In the genomic region with DNA sequence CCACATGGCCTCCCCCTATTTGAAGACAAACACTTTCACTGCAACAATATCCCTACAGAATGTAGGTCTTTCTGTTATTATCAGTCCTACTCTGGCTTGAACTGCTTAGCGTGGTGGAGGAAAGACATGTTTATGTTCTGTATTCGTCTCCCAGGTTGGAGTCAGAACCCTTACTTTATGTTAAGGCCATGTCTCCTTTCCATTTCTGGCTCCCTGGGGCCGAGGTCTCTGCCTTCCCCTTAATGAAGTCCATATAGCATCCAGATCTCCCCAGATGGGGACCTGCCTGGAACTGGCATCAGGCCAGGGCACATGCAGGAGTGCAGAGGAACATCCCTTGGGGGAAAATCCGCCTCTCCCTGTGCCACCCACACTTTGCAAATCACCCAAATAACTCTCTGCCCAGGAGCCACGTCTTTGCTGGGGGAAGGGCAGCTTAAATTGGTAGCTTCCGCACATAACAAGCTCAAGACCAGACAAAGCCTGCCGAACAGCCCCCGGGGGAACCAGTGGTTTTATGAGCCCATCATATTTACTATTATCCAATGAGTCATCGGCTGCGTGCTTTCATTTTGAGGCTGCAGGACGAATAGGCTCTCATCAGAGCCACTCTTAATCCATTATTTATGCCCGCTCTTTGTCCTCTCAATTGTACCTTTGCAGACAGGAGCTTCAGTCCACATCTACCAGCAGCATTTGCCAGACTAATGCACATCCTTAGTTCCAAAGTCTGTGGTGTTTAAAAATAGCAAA, we compare ENCODE assay signal across 7 cellular contexts.
A peak's percentile ranks its signal among the peaks of the same experiment; 100 is the strongest.
DNase-seq lines count a peak whose midpoint lies in the region; ATAC-seq and TF ChIP-seq lines count a peak whose summit lies in the region.

No MANE protein-coding gene starts in this region.

- peaks cover 3% of the 10 kb centered on the region; the same call in 1 of the 2 replicates for H3K4me1 ChIP-seq in GM23338 (ENCODE audit: insufficient read depth)
- H3K4me1 ChIP-seq in adipocyte (ENCODE audit: control insufficient read depth, insufficient read depth, low read length): peaks cover 13% of the 10 kb centered on the region
- peaks cover 36 to 50% of the 10 kb centered on the region in 2 donors for H3K4me1 ChIP-seq in naive thymus-derived CD4-positive, alpha-beta T cell (ENCODE audit: control insufficient read depth in 2 of 2, insufficient read depth in 2 of 2, low read length in 2 of 2)

- H3K79me2 ChIP-seq in GM23338 (replicated peaks; ENCODE audit: insufficient read depth): no peaks in the 10 kb centered on the region

- no peak overlapping the region for H3K4me3 Mint-ChIP-seq in GM23338
- H3K4me3 Mint-ChIP-seq in naive thymus-derived CD4-positive, alpha-beta T cell: peak overlapping the region in 5 of 10 donors; percentile 3 to 82 (median 44)

- H3K36me3 ChIP-seq in GM23338 (ENCODE audit: insufficient read depth) (no peaks in the 10 kb centered on the region), adipocyte (ENCODE audit: control insufficient read depth, insufficient read depth, low read length, severe bottlenecking) (no peaks in the 10 kb centered on the region)
- H3K36me3 ChIP-seq in naive thymus-derived CD4-positive, alpha-beta T cell (ENCODE audit: control insufficient read depth in 2 of 3, insufficient read depth in 3 of 3, low read length in 3 of 3): no peaks in the 10 kb centered on the region

- H3K4me2 ChIP-seq in GM23338: no peak overlapping the region

- peaks cover 30% of the 10 kb centered on the region for H3K4me1 Mint-ChIP-seq in GM23338
- peaks cover 40 to 94% (median 81%) of the 10 kb centered on the region in 7 donors for H3K4me1 Mint-ChIP-seq in naive thymus-derived CD4-positive, alpha-beta T cell

- peaks cover 2% of the 10 kb centered on the region for H3K27me3 Mint-ChIP-seq in GM23338 (ENCODE audit: insufficient read depth, low read depth, poor library complexity)
- peaks cover 0 to 11% (median 0%) of the 10 kb centered on the region in 5 donors for H3K27me3 Mint-ChIP-seq in naive thymus-derived CD4-positive, alpha-beta T cell

- H3K27me3 ChIP-seq in GM23338 (ENCODE audit: insufficient read depth): no peaks in the 10 kb centered on the region
- H3K27me3 ChIP-seq in adipocyte (replicated peaks; ENCODE audit: control insufficient read depth, insufficient read depth, low read length): peaks cover 84% of the 10 kb centered on the region
- no peaks in the 10 kb centered on the region for H3K27me3 ChIP-seq in naive thymus-derived CD4-positive, alpha-beta T cell (ENCODE audit: control insufficient read depth in 2 of 2, insufficient read depth in 2 of 2, low read length in 2 of 2)

- no peak overlapping the region for H3K9ac ChIP-seq in adipocyte (ENCODE audit: low read length)

- H3K9me3 ChIP-seq in adipocyte (ENCODE audit: control insufficient read depth, low read length): no peaks in the 10 kb centered on the region
- H3K9me3 ChIP-seq in naive thymus-derived CD4-positive, alpha-beta T cell (ENCODE audit: control insufficient read depth in 2 of 3, low read length in 3 of 3): no peaks in the 10 kb centered on the region

- no peaks in the 10 kb centered on the region for H3F3A ChIP-seq in GM23338 (replicated peaks; ENCODE audit: low read depth)

- intact Hi-C loops in naive thymus-derived CD4-positive, alpha-beta T cell (cut with micrococcal nuclease): loop anchor here in 1 of 2 donors (5.0 kb wide), 1 partner anchor 1059 kb away; no protein-coding TSS in a partner anchor

- no peaks in the 10 kb centered on the region for H4K20me1 ChIP-seq in GM23338 (replicated peaks; ENCODE audit: insufficient read depth)

- H2AFZ ChIP-seq in GM23338: peak overlapping the region; percentile 83; the same call in 1 of the 2 replicates

- no peaks in the 10 kb centered on the region; the same call in 2 of the 3 replicates for H3K9me3 Mint-ChIP-seq in GM23338
- H3K9me3 Mint-ChIP-seq in naive thymus-derived CD4-positive, alpha-beta T cell: peaks cover 0 to 4% (median 0%) of the 10 kb centered on the region in 11 donors

- no peaks in the 10 kb centered on the region for H3K9me2 ChIP-seq in GM23338 (ENCODE audit: insufficient read depth)

- CTCF ChIA-PET in naive thymus-derived CD4-positive, alpha-beta T cell (lab: Charles Lee): interaction anchor here (0.9 to 1.4 kb wide), 4 partner anchors 9 to 43 kb away, joined by 3 to 4 read pairs (median 3); no protein-coding TSS in a partner anchor

- H3K4me3 ChIP-seq in GM23338 (no peak overlapping the region), adipocyte (ENCODE audit: low read length) (peak overlapping the region; percentile 74)
- H3K4me3 ChIP-seq in naive thymus-derived CD4-positive, alpha-beta T cell (ENCODE audit: low read length): no peak overlapping the region

- H3K36me3 Mint-ChIP-seq in GM23338 (ENCODE audit: low read depth): no peaks in the 10 kb centered on the region
- H3K36me3 Mint-ChIP-seq in naive thymus-derived CD4-positive, alpha-beta T cell: peaks cover 8 to 23% (median 10%) of the 10 kb centered on the region in 5 donors

- no peak overlapping the region for H3K27ac ChIP-seq in GM23338 (ENCODE audit: low read depth)
- no peak overlapping the region for H3K27ac ChIP-seq in naive thymus-derived CD4-positive, alpha-beta T cell (ENCODE audit: low read depth, low read length)
- no peak overlapping the region for H3K27ac ChIP-seq in caudate nucleus (ENCODE audit: low read depth, low read length)

- TF ChIP-seq CTCF in GM23338 (conservative IDR thresholded peaks at IDR 0.05; ENCODE audit: low read depth in 2 of 2): no peak

- POLR2A ChIA-PET in naive thymus-derived CD4-positive, alpha-beta T cell (lab: Charles Lee): interaction anchor here (0.9 to 3.4 kb wide), 6 partner anchors 13 to 622 kb away, joined by 3 to 17 read pairs (median 4); no protein-coding TSS in a partner anchor

- DNase-seq in GM23338 (ENCODE audit: low spot score) (no peak), NCI-H2081 treated with DMSO at 0.1 percent for 48 hours (lab: John Stamatoyannopoulos, UW) (peak; percentile 86), adipocyte (ENCODE audit: low read depth) (peak; percentile 79), caudate nucleus (lab: John Stamatoyannopoulos, UW) (no peak)
- no peak for DNase-seq in naive thymus-derived CD4-positive, alpha-beta T cell
- no peak for DNase-seq in activated effector memory CD4-positive, alpha-beta T cell treated with Interleukin-2 at 50 U/mL for 16 hours

- ATAC-seq in GM23338 (no peak), HG02870 (IDR thresholded peaks at IDR 0.05; ENCODE audit: unreplicated experiment) (no peak)
- no peak for ATAC-seq in naive thymus-derived CD4-positive, alpha-beta T cell

- no peak overlapping the region for H3K27ac Mint-ChIP-seq in GM23338
- peak overlapping the region in 6 of 9 donors; percentile 30 to 97 (median 94) for H3K27ac Mint-ChIP-seq in naive thymus-derived CD4-positive, alpha-beta T cell

TF ChIP-seq in GM23338, 12 proteins besides CTCF, POLR2A, EP300 and RAD21 (continues in another document):
- TF ChIP-seq CREB1 (CRISPR knock-in tag; IDR thresholded peaks at IDR 0.05; ENCODE audit: low read depth) (no peak), STAT1 (IDR thresholded peaks at IDR 0.05; ENCODE audit: unreplicated experiment) (no peak), ZNF331 (CRISPR knock-in tag; IDR thresholded peaks at IDR 0.05; ENCODE audit: low read depth) (no peak), EZH2phosphoT487 (IDR thresholded peaks at IDR 0.05; ENCODE audit: unreplicated experiment) (no peak), POLR2AphosphoS5 (IDR thresholded peaks at IDR 0.05; ENCODE audit: low read depth) (no peak), NANOG (IDR thresholded peaks at IDR 0.05; ENCODE audit: borderline replicate concordance) (no peak), ZNF114 (CRISPR knock-in tag; IDR thresholded peaks at IDR 0.05) (no peak), JUNB (IDR thresholded peaks at IDR 0.05; ENCODE audit: unreplicated experiment) (no peak), EZH2 (IDR thresholded peaks at IDR 0.05; ENCODE audit: low read depth, unreplicated experiment) (no peak)
- TF ChIP-seq, protein P1, sequence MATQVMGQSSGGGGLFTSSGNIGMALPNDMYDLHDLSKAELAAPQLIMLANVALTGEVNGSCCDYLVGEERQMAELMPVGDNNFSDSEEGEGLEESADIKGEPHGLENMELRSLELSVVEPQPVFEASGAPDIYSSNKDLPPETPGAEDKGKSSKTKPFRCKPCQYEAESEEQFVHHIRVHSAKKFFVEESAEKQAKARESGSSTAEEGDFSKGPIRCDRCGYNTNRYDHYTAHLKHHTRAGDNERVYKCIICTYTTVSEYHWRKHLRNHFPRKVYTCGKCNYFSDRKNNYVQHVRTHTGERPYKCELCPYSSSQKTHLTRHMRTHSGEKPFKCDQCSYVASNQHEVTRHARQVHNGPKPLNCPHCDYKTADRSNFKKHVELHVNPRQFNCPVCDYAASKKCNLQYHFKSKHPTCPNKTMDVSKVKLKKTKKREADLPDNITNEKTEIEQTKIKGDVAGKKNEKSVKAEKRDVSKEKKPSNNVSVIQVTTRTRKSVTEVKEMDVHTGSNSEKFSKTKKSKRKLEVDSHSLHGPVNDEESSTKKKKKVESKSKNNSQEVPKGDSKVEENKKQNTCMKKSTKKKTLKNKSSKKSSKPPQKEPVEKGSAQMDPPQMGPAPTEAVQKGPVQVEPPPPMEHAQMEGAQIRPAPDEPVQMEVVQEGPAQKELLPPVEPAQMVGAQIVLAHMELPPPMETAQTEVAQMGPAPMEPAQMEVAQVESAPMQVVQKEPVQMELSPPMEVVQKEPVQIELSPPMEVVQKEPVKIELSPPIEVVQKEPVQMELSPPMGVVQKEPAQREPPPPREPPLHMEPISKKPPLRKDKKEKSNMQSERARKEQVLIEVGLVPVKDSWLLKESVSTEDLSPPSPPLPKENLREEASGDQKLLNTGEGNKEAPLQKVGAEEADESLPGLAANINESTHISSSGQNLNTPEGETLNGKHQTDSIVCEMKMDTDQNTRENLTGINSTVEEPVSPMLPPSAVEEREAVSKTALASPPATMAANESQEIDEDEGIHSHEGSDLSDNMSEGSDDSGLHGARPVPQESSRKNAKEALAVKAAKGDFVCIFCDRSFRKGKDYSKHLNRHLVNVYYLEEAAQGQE (IDR thresholded peaks at IDR 0.05; ENCODE audit: unreplicated experiment): no peak
- TF ChIP-seq, protein P2, sequence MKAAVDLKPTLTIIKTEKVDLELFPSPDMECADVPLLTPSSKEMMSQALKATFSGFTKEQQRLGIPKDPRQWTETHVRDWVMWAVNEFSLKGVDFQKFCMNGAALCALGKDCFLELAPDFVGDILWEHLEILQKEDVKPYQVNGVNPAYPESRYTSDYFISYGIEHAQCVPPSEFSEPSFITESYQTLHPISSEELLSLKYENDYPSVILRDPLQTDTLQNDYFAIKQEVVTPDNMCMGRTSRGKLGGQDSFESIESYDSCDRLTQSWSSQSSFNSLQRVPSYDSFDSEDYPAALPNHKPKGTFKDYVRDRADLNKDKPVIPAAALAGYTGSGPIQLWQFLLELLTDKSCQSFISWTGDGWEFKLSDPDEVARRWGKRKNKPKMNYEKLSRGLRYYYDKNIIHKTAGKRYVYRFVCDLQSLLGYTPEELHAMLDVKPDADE (IDR thresholded peaks at IDR 0.05): no peak

Comparison
In these comparisons a context has a peak if more than half of its experiments do, and no peak if none do; other contexts are left out.
1. DNase-seq: peak in NCI-H2081 treated with DMSO at 0.1 percent for 48 hours (single experiment) and adipocyte (single experiment); none in GM23338 (single experiment), naive thymus-derived CD4-positive, alpha-beta T cell (0 of 9), caudate nucleus (0 of 61) and activated effector memory CD4-positive, alpha-beta T cell treated with Interleukin-2 at 50 U/mL for 16 hours (single experiment).